ENCODE assay signal across 18 cellular contexts in the genomic region with DNA sequence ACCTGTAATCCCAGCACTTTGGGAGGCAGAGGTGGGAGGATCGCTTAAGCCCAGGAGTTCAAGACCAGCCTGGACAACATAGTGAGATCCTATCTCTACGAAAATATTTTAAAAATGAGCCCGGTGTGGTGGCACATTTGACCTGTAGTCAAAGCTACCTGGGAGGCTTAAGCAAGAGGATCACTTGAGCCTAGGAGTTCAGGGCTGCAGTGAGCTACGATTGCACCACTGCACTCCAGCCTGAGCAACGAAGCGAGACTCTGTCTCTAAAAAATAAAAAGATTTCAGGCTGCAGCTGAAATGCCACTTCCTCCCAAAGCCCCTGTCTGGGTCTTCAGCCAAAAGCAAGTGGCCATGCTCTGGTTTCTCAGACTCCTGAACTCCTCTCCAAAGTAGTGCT. TPM values are rescaled to one million over a fixed set of nuclear protein-coding genes. Genes with fewer than 3 reads are reported as not detected.
"Had no signal": no experiment of that assay in that cellular context is flagged by ENCODE, and none has a peak within 500 bp of the region (broad histone marks: within the 10 kb centered on the region; RNA-seq: fewer than 3 reads in every experiment).

No MANE protein-coding gene starts in this region.

- H3K9me3 ChIP-seq: MG63 had no signal

- DNase-seq: IMR-90, KG1, MG63, NCI-H1092 treated with DMSO at 0.1 percent for 48 hours, NCI-H1436, NCI-H187 treated with DMSO at 0.1 percent for 48 hours, NCI-H2029 treated with DMSO at 0.1 percent for 48 hours, NCI-H2107, NCI-H226, NCI-H446, NCI-H510A, NCI-H524 treated with DMSO at 0.1 percent for 48 hours, NCI-H774, SHP77, T-helper 1 cell had no signal

- H3K4me3 ChIP-seq: MG63 had no signal

- H3K27ac ChIP-seq: RWPE1 had no signal

- H3K36me3 ChIP-seq: MG63 had no signal

RNA-seq across cellular contexts. Expression of a gene that starts 38.7 kb away (rescaled TPM):
- total RNA-seq: HT-29, PC-3 had no signal
